In the genomic region with DNA sequence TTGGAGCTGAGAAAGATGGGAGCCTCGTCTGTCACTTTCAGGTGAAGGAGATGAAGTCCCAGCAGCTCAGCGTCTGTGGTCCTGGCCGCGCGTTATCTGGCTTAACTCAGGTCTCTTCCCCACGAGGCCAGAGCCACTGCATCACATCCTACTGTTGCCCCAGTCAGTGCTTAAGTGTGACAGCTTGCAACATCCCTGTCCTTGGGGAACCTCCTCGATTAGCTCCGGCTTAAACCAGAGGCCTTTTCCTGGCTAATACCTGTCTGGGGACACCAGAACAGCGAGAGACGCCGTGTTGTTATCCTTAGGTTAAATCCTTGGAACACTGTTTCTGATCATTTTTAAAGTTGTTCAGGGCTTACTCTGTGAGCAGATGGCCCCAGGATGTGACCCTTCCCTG, we compare ENCODE assay signal across 13 cellular contexts.
"Had no signal": no experiment of that assay in that cellular context is flagged by ENCODE, and none has a peak within 500 bp of the region (broad histone marks: within the 10 kb centered on the region; RNA-seq: fewer than 3 reads in every experiment).

No MANE protein-coding gene starts in this region.

- H3K4me3 Mint-ChIP-seq: endodermal cell; stimulated activated memory B cell treated with anti-CD40 and anti-IgM and Interleukin-4, amounts not matched to agents 10 μg/mL and 1 μg/mL and 100 μg/mL, for 72 hours had no signal

- ATAC-seq: naive thymus-derived CD4-positive, alpha-beta T cell; right cardiac atrium; stimulated activated memory B cell treated with anti-CD40 and anti-IgM and Interleukin-4, amounts not matched to agents 10 μg/mL and 1 μg/mL and 100 μg/mL, for 72 hours had no signal

- DNase-seq: activated gamma-delta T cell treated with Interleukin-2 at 50 U/mL for 16 hours; activated T-cell treated with anti-CD3 and anti-CD28 coated beads, Interleukin-2, amount 50 U/mL, for 48 hours; dermis blood vessel endothelial cell; endodermal cell; erythroblast; hippocampal formation; naive thymus-derived CD4-positive, alpha-beta T cell; posterior cingulate gyrus; right cardiac atrium; trophoblast cell had no signal

- H3K4me3 ChIP-seq: lung, smooth muscle cell had no signal

- H3K4me1 Mint-ChIP-seq: endodermal cell had no signal

- H3K4me2 ChIP-seq: smooth muscle cell had no signal

- H3K27ac Mint-ChIP-seq: endodermal cell; stimulated activated memory B cell treated with anti-CD40 and anti-IgM and Interleukin-4, amounts not matched to agents 10 μg/mL and 1 μg/mL and 100 μg/mL, for 72 hours had no signal
